Comparison of ENCODE assay signal across 8 cellular contexts in the genomic region with DNA sequence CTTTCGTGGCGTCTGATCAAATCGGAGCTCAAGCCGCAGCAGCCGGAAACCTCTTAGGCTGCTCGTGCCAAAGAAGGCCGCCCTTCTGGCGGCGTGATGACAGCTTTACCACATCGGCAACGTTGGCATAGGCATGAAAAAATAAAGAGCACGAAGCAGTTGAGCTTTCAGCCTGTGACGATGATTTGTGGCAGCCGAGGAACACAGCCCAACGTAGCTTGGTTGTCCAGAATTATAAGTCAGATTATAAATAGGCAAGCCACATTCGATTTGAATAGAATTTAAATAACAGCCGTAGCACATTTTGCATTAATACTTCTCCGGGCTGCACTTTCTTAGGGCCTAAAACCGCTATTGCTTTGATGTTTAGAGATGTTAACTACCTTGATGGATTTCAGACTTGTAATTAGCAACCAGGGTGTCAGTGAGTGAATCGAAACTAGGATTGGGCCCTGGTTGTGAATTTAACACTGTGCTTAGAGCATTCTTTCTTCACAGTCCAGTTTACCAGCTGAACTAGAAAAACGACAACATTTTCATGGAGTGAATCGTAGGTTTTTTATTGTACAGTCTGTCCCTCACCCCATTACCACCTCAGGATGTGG. TPM values are rescaled to one million over a fixed set of nuclear protein-coding genes. Genes with fewer than 3 reads are reported as not detected.
DNase-seq lines count a peak whose midpoint lies in the region; ATAC-seq and FAIRE-seq lines count a peak whose summit lies in the region.

No MANE protein-coding gene starts in this region.

- peak overlapping the region; percentile 98 for H3K27ac ChIP-seq in temporal lobe (ENCODE audit: low read depth, low read length)

- ATAC-seq in GM21576 (IDR thresholded peaks at IDR 0.05; ENCODE audit: unreplicated experiment) = peak; percentile 23

- DNase-seq in COLO668 (lab: John Stamatoyannopoulos, UW; ENCODE audit: unreplicated experiment) = peak; percentile 66
- DNase-seq in Kasumi-1 (lab: John Stamatoyannopoulos, UW) = peak; percentile 72
- peak; percentile 64 for DNase-seq in SHP77 treated with DMSO at 0.1 percent for 48 hours (lab: John Stamatoyannopoulos, UW)
- peak; percentile 82 for DNase-seq in activated gamma-delta T cell treated with Interleukin-2 at 50 U/mL for 16 hours
- DNase-seq in frontal cortex (ENCODE audit: low spot score in 2 of 2) = peak; percentile 14 to 23
- peak; percentile 63 for DNase-seq in occipital lobe (lab: John Stamatoyannopoulos, UW)

- no peak for FAIRE-seq in frontal cortex (lab: Jason Lieb, UNC)

RNA-seq across cellular contexts. Expression of gene BCLAF1, which starts 0.9 kb away (rescaled TPM):
- 170 TPM for total RNA-seq in frontal cortex
- 221 TPM for total RNA-seq in occipital lobe
- total RNA-seq in temporal lobe = 171 TPM

RNA-seq across cellular contexts. Expression of gene MTFR2, which starts 40.4 kb away (rescaled TPM):
- total RNA-seq in frontal cortex (0.41 TPM), occipital lobe (0.94 TPM), temporal lobe (0.25 TPM)

Comparison
In these comparisons a context has a peak if more than half of its experiments do, and no peak if none do; other contexts are left out.
1. Peak in every context shown above with its lines: DNase-seq, ATAC-seq and H3K27ac ChIP-seq.
2. DNase-seq: peak in every context shown above with its lines; median percentile 82 in activated gamma-delta T cell treated with Interleukin-2 at 50 U/mL for 16 hours; 72 in Kasumi-1; 66 in COLO668; 64 in SHP77 treated with DMSO at 0.1 percent for 48 hours; 63 in occipital lobe; 18 in frontal cortex.